Comparison of ENCODE assay signal across 8 cellular contexts in the genomic region with DNA sequence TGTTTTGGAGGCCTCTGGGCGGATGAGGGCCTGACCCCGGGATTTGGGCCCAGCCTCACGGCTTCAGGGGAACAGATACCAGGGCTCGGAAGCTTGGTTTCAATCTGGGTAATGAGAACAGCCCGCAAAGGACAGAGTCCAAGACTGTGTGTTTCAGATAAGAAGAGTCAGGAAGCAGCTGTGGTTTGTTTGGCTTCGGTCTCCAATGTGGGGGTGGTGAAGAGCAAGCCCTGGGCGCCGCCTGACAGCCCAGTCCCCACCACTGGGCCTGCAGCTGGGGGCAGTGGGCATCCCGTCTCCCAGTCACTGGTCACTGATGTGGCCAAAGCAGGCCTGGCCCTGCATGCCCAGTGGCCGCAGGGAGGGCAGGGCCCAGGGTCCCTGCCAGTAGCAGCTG. TPM values are rescaled to one million over a fixed set of nuclear protein-coding genes. Genes with fewer than 3 reads are reported as not detected.
DNase-seq lines count a peak whose midpoint lies in the region; ATAC-seq and TF ChIP-seq lines count a peak whose summit lies in the region.

No MANE protein-coding gene starts in this region.

- TF ChIP-seq CTCF in right lobe of liver (IDR thresholded peaks at IDR 0.05): no peak

- no peaks in the 10 kb centered on the region for H3K27me3 ChIP-seq in right lobe of liver

- peaks cover 0 to 11% (median 2%) of the 10 kb centered on the region in 4 donors for H3K4me1 ChIP-seq in right lobe of liver

- intact Hi-C loops in right lobe of liver (cut with DNase I): no loop called here

- no peaks in the 10 kb centered on the region for H3K36me3 ChIP-seq in right lobe of liver

- H3K4me3 ChIP-seq in right lobe of liver: no peak overlapping the region

- ATAC-seq in GM18868 (IDR thresholded peaks at IDR 0.05; ENCODE audit: unreplicated experiment): peak; percentile 94
- peak; percentile 95 for ATAC-seq in HG02763 (IDR thresholded peaks at IDR 0.05; ENCODE audit: unreplicated experiment)
- ATAC-seq in right lobe of liver: peak; percentile 65 to 90 (median 82)

- 20% methylated on average over 3 of the region's 10 CpGs for WGBS in right lobe of liver (ENCODE audit: insufficient coverage, low coverage, low lambda C conversion rate, missing lambda C conversion rate)

- H3K9me3 ChIP-seq in right lobe of liver: no peaks in the 10 kb centered on the region

- H3K27ac ChIP-seq in right lobe of liver: peak overlapping the region in 2 of 3 donors; percentile 40 to 50

- peak; percentile 70 for DNase-seq in UCSD-AML1 (lab: John Stamatoyannopoulos, UW; ENCODE audit: unreplicated experiment)
- peak in 1 of 3 donors; percentile 50 for DNase-seq in right lobe of liver
- DNase-seq in NCI-H1436 (lab: John Stamatoyannopoulos, UW): no peak
- DNase-seq in DMS 273 treated with DMSO at 0.1 percent for 48 hours (lab: John Stamatoyannopoulos, UW): no peak
- DNase-seq in NCI-H1417 treated with DMSO at 0.1 percent for 48 hours (lab: John Stamatoyannopoulos, UW): no peak
- no peak for DNase-seq in COR-L47 (lab: John Stamatoyannopoulos, UW)

- no peak for TF ChIP-seq POLR2A in right lobe of liver (IDR thresholded peaks at IDR 0.05)

RNA-seq across cellular contexts. Expression of a gene that starts 9.1 kb away (rescaled TPM):
- 10 to 100 TPM; 11.3 to 19.7 (median 15.9) TPM for total RNA-seq in right lobe of liver
